1 cellular context compared by ENCODE assay signal in genomic region chr17:65023791-65024190, GRCh38.
A peak's percentile ranks its signal among the peaks of the same experiment; 100 is the strongest.
TF ChIP-seq lines count a peak whose summit lies in the region.

No MANE protein-coding gene starts in this region.

TF ChIP-seq in GM12878, 131 proteins besides CTCF, POLR2A, EP300 and RAD21 (continued from another document):
- TF ChIP-seq ZBTB33 (IDR thresholded peaks at IDR 0.05): no peak
- 0 out of 2 replicates have a peak, but pooled peaks have one; percentile 48 for TF ChIP-seq HDGF (IDR thresholded peaks at IDR 0.05)
- TF ChIP-seq CBX5 (IDR thresholded peaks at IDR 0.05; ENCODE audit: low read depth): no peak
- 0 out of 4 replicates have a peak, but pooled peaks of 1 of the 2 experiments have one; percentile 10 for TF ChIP-seq BHLHE40 (IDR thresholded peaks at IDR 0.05; ENCODE audit: borderline replicate concordance in 1 of 2, low read depth in 2 of 2, low read length in 1 of 2)
- TF ChIP-seq E2F4 (IDR thresholded peaks at IDR 0.05; ENCODE audit: low read depth, low read length): no peak
- TF ChIP-seq KLF5 (IDR thresholded peaks at IDR 0.05; ENCODE audit: partially characterized antibody): no peak
- no peak for TF ChIP-seq BCLAF1 (IDR thresholded peaks at IDR 0.05)
- TF ChIP-seq ZNF622 (IDR thresholded peaks at IDR 0.05): no peak
